In genomic region chr16:75576384-75576811, GRCh38 we compare ENCODE assay signal across 1 cellular context.
TF ChIP-seq lines count a peak whose summit lies in the region.

No MANE protein-coding gene starts in this region.

TF ChIP-seq in HepG2, 621 proteins besides CTCF, POLR2A, EP300 and RAD21:
- TF ChIP-seq REL (CRISPR knock-in tag; conservative IDR thresholded peaks at IDR 0.05): no peak
- TF ChIP-seq ZBTB8A (CRISPR knock-in tag; IDR thresholded peaks at IDR 0.05; ENCODE audit: borderline replicate concordance, low read depth): no peak
- no peak for TF ChIP-seq ZNF407 (CRISPR knock-in tag; IDR thresholded peaks at IDR 0.05; ENCODE audit: not compliant biosample characterization)
- no peak for TF ChIP-seq NR2C2 (CRISPR knock-in tag; IDR thresholded peaks at IDR 0.05; ENCODE audit: borderline replicate concordance)
- no peak for TF ChIP-seq ISL2 (CRISPR knock-in tag; IDR thresholded peaks at IDR 0.05)
- TF ChIP-seq EEA1 (CRISPR knock-in tag; IDR thresholded peaks at IDR 0.05; ENCODE audit: borderline replicate concordance): no peak
- TF ChIP-seq ATF4 (CRISPR knock-in tag; IDR thresholded peaks at IDR 0.05): no peak
- no peak for TF ChIP-seq ZNF383 (CRISPR knock-in tag; IDR thresholded peaks at IDR 0.05; ENCODE audit: borderline replicate concordance)
- TF ChIP-seq PCBP2 (optimal IDR thresholded peaks at IDR 0.05; ENCODE audit: low read depth, low read length, poor library complexity, severe bottlenecking): no peak
